In genomic region chr9:89523948-89524347, GRCh38 we compare ENCODE assay signal across 11 cellular contexts. TPM values are rescaled to one million over a fixed set of nuclear protein-coding genes. Genes with fewer than 3 reads are reported as not detected.
DNase-seq lines count a peak whose midpoint lies in the region; ATAC-seq, FAIRE-seq and TF ChIP-seq lines count a peak whose summit lies in the region.
"Had no signal": no experiment of that assay in that cellular context is flagged by ENCODE, and none has a peak within 500 bp of the region (broad histone marks: within the 10 kb centered on the region; RNA-seq: fewer than 3 reads in every experiment).

No MANE protein-coding gene starts in this region.

- FAIRE-seq in GM12892 (lab: Jason Lieb, UNC) (peak; percentile 67), small intestine (lab: Jason Lieb, UNC) (no peak)

- intact Hi-C loops in Right ventricle myocardium inferior (cut with DNase I), result no loop called here

- H3K4me1 ChIP-seq in small intestine (ENCODE audit: control insufficient read depth in 2 of 2, insufficient read depth in 1 of 2, low read depth in 1 of 2, low read length in 1 of 2), result peaks cover 0 to 8% of the 10 kb centered on the region in 2 donors
- H3K4me1 ChIP-seq: left ventricle myocardium inferior had no signal

- no peak for ATAC-seq in Right ventricle myocardium inferior
- ATAC-seq in GM21526 (IDR thresholded peaks at IDR 0.05; ENCODE audit: low FRiP score, unreplicated experiment), result no peak
- ATAC-seq: psoas muscle had no signal

- no peak overlapping the region for H3K4me3 ChIP-seq in small intestine (ENCODE audit: low read depth in 1 of 2, low read length in 2 of 2)
- H3K4me3 ChIP-seq: left ventricle myocardium inferior, psoas muscle had no signal

- peak overlapping the region; percentile 16 to 67 for H3K27ac ChIP-seq in small intestine (ENCODE audit: low read depth in 1 of 2, low read length in 1 of 2)
- H3K27ac ChIP-seq: left ventricle myocardium inferior, psoas muscle had no signal

- no peak for TF ChIP-seq POLR2A in GM12892 (IDR thresholded peaks at IDR 0.05; ENCODE audit: low read depth, low read length)

- peak; percentile 47 for DNase-seq in GM12892 (ENCODE audit: insufficient read length)
- peak; percentile 12 for DNase-seq in RPMI8226
- peak; percentile 52 for DNase-seq in activated effector memory CD4-positive, alpha-beta T cell treated with Interleukin-2 at 50 U/mL for 16 hours
- DNase-seq in small intestine, result peak; percentile 16
- DNase-seq in Right ventricle myocardium inferior (ENCODE audit: missing footprints), result no peak
- no peak for DNase-seq in NCI-H446 (lab: John Stamatoyannopoulos, UW)
- no peak for DNase-seq in ecto neural progenitor cell (ENCODE audit: low spot score)
- DNase-seq: left ventricle myocardium inferior, NCI-H526, psoas muscle had no signal

- H3K36me3 ChIP-seq in small intestine (ENCODE audit: control insufficient read depth in 2 of 2, insufficient read depth in 2 of 2, low read length in 2 of 2), result no peaks in the 10 kb centered on the region
- H3K36me3 ChIP-seq: left ventricle myocardium inferior had no signal

- 59 to 81% (median 63%) methylated on average over 3 of the region's 3 CpGs for WGBS in small intestine, 3 donors

- H3K9me3 ChIP-seq in small intestine (ENCODE audit: control insufficient read depth, low read depth), result no peaks in the 10 kb centered on the region
- H3K9me3 ChIP-seq: left ventricle myocardium inferior, psoas muscle had no signal

- H3K27me3 ChIP-seq in small intestine (ENCODE audit: control insufficient read depth in 2 of 2, insufficient read depth in 2 of 2, low read length in 2 of 2), result no peaks in the 10 kb centered on the region

RNA-seq across cellular contexts. Expression of gene SEMA4D, which starts 26.0 kb away (rescaled TPM):
- polyA plus RNA-seq in GM12892 (2012; ENCODE audit: missing spikeins), result 54.7 TPM
- polyA plus RNA-seq in small intestine, result 1 to 10 TPM in 2 of 3 donors, under 1 TPM in 1; 0.67 to 8.8 (median 4.6) TPM
- total RNA-seq in Right ventricle myocardium inferior, result 24.1 TPM

Comparison
In these comparisons a context has a peak if more than half of its experiments do, and no peak if none do; other contexts are left out.
1. DNase-seq: peak in GM12892 (single experiment), RPMI8226 (single experiment), activated effector memory CD4-positive, alpha-beta T cell treated with Interleukin-2 at 50 U/mL for 16 hours (single experiment) and small intestine (single experiment); none in Right ventricle myocardium inferior (single experiment), NCI-H446 (0 of 2) and ecto neural progenitor cell (single experiment).